8 cellular contexts compared by ENCODE assay signal in the genomic region with DNA sequence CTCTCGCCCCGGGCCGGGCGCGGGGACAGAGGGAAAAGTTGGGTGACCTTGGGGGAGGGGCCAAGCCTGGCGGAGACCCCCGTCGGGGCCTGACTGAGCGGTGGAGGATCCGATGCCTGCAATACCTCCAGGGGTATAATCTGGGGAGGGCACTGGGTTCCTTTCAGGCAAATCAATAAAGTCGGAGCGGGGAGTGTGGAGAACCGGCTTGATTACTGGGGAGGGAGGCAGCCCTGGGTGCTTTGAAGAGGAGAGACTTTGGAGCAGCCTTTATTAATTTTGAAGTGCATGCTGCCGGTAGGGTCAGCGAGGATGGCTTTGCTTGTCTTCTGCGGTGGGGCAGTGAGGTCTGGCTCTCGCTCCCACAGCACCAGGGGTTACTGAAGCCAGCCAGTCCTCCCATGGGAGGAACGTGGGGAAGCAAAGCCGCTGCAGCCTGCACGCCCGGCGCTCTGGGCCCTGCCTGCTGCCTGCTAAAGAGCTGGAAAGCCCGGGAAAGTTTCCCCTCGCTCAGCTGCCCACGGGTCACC. TPM values are rescaled to one million over a fixed set of nuclear protein-coding genes. Genes with fewer than 3 reads are reported as not detected.
DNase-seq lines count a peak whose midpoint lies in the region; ATAC-seq and TF ChIP-seq lines count a peak whose summit lies in the region.

No MANE protein-coding gene starts in this region.

- no peaks in the 10 kb centered on the region for H3K36me3 ChIP-seq in cardiac muscle cell

- no peak for ATAC-seq in GM21381 (IDR thresholded peaks at IDR 0.05; ENCODE audit: unreplicated experiment)
- no peak for ATAC-seq in HG03439 (IDR thresholded peaks at IDR 0.05; ENCODE audit: unreplicated experiment)
- no peak for ATAC-seq in GM19395 (IDR thresholded peaks at IDR 0.05; ENCODE audit: unreplicated experiment)

- H3K9me3 ChIP-seq in cardiac muscle cell (ENCODE audit: low read depth), result no peaks in the 10 kb centered on the region

- H3K27ac ChIP-seq in cardiac muscle cell, result no peak overlapping the region

- no peaks in the 10 kb centered on the region for H3K4me1 ChIP-seq in cardiac muscle cell (ENCODE audit: low read depth)

- DNase-seq in GM20000 (ENCODE audit: low spot score) (peak; percentile 39), RPMI7951 (ENCODE audit: low read depth) (peak; percentile 11), cardiac muscle cell (ENCODE audit: low read depth in 1 of 2, low spot score in 1 of 2) (peak; percentile 53 to 67), retina (peak; percentile 79), T-helper 1 cell (no peak)

- H3K4me3 ChIP-seq in cardiac muscle cell, result peak overlapping the region; percentile 72

- H3K27me3 ChIP-seq in cardiac muscle cell, result peaks cover 29% of the 10 kb centered on the region

- no peak for TF ChIP-seq CTCF in GM20000 (IDR thresholded peaks at IDR 0.05; ENCODE audit: extremely low read depth, missing control alignments)
- TF ChIP-seq CTCF in cardiac muscle cell (IDR thresholded peaks at IDR 0.05; ENCODE audit: low read depth, low read length), result no peak

RNA-seq across cellular contexts. Expression of gene LGI2, which starts 0.4 kb away (rescaled TPM):
- total RNA-seq in RPMI7951 (2014; rRNA removed; shearing (Covaris generic)), result not detected in 2 replicates
- 4.8 and 7.2 TPM in 2 replicates for total RNA-seq in cardiac muscle cell
- polyA plus RNA-seq in cardiac muscle cell, result 8.7 and 12.6 TPM in 2 replicates

Comparison
In these comparisons a context has a peak if more than half of its experiments do, and no peak if none do; other contexts are left out.
1. DNase-seq: peak in GM20000 (single experiment), RPMI7951 (single experiment), cardiac muscle cell (2 of 2) and retina (single experiment); none in T-helper 1 cell (0 of 5).